Comparison of ENCODE assay signal across 37 cellular contexts in the genomic region with DNA sequence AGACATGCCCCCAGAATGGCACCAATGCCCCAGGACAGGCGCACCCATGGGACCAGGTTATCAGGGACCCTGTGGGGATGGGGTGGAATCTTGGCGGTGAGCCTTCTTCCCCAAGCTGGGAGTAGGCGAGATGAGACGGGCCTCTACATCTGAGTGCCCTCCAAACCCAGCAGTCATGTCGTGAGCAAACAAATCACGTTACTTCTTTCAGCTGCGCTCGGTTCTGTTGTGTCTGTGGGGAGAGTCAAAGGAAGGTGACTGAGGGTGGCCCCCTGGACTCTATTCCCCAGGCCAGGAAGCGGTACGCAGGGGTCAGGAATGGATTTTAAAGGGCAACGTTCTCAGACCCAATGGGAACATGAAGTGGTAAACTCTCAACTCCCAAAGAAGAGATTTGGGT. TPM values are rescaled to one million over a fixed set of nuclear protein-coding genes. Genes with fewer than 3 reads are reported as not detected.
"Had no signal": no experiment of that assay in that cellular context is flagged by ENCODE, and none has a peak within 500 bp of the region (broad histone marks: within the 10 kb centered on the region; RNA-seq: fewer than 3 reads in every experiment).

No MANE protein-coding gene starts in this region.

- DNase-seq: Karpas-422, Kasumi-1, MG63, MM.1S, MV-4-11, NCI-H1048, NCI-H1092, NCI-H1092 treated with DMSO at 0.1 percent for 48 hours, NCI-H1105, NCI-H1105 treated with DMSO at 0.1 percent for 48 hours, NCI-H1417, NCI-H1417 treated with DMSO at 0.1 percent for 48 hours, NCI-H1436, NCI-H1436 treated with DMSO at 0.1 percent for 48 hours, NCI-H146, NCI-H1694, NCI-H1694 treated with DMSO at 0.1 percent for 48 hours, NCI-H187, NCI-H187 treated with DMSO at 0.1 percent for 48 hours, NCI-H1930, NCI-H2029, NCI-H2029 treated with DMSO at 0.1 percent for 48 hours, NCI-H2081, NCI-H2081 treated with DMSO at 0.1 percent for 48 hours, NCI-H2107, NCI-H2171, NCI-H2171 treated with DMSO at 0.1 percent for 48 hours, NCI-H2227 treated with DMSO at 0.1 percent for 48 hours, NCI-H226, NCI-H345, NCI-H446, NCI-H446 treated with DMSO at 0.1 percent for 48 hours, NCI-H510A had no signal

RNA-seq across cellular contexts. Expression of gene GOLGA6L2, which starts 2.8 kb away (rescaled TPM):
- total RNA-seq: LHCN-M2, M059J, MCF 10A, NCI-H460 had no signal
